ENCODE assay signal across 1 cellular context in genomic region chr9:13181652-13182051, GRCh38.
TF ChIP-seq lines count a peak whose summit lies in the region.

No MANE protein-coding gene starts in this region.

TF ChIP-seq in GM23338, 12 proteins besides CTCF, POLR2A, EP300 and RAD21 (continued from another document):
- TF ChIP-seq ZNF462 (CRISPR knock-in tag; IDR thresholded peaks at IDR 0.05): no peak
TF ChIP-seq in GM23338: peak in this region for 0.
